Comparison of ENCODE assay signal across 19 cellular contexts in genomic region chr4:143517764-143518163, GRCh38. TPM values are rescaled to one million over a fixed set of nuclear protein-coding genes. Genes with fewer than 3 reads are reported as not detected.
DNase-seq lines count a peak whose midpoint lies in the region; ATAC-seq, FAIRE-seq and TF ChIP-seq lines count a peak whose summit lies in the region.
"Had no signal": no experiment of that assay in that cellular context is flagged by ENCODE, and none has a peak within 500 bp of the region (broad histone marks: within the 10 kb centered on the region; RNA-seq: fewer than 3 reads in every experiment).

No MANE protein-coding gene starts in this region.

- intact Hi-C loops in left ventricle myocardium inferior (cut with micrococcal nuclease), result no loop called here
- intact Hi-C loops in Right ventricle myocardium inferior (cut with DNase I), result no loop called here
- intact Hi-C loops in naive thymus-derived CD4-positive, alpha-beta T cell (cut with micrococcal nuclease), result loop anchor here (2.0 to 10.0 kb wide), 4 partner anchors 13 to 1393 kb away; partner anchors contain the start of gene INPP4B (in 1 of the 2)
- intact Hi-C loops in thyroid gland (cut with DNase I), result no loop called here

- peak; percentile 9 for FAIRE-seq in GM18507 (lab: Jason Lieb, UNC)

- no peak for ATAC-seq in Right ventricle myocardium inferior
- no peak for ATAC-seq in naive thymus-derived CD4-positive, alpha-beta T cell
- ATAC-seq: GM23338, HCT116 had no signal

- no peaks in the 10 kb centered on the region for H3K27me3 Mint-ChIP-seq in activated naive CD8-positive, alpha-beta T cell treated with anti-CD3 and anti-CD28 coated beads for 36 hours
- H3K27me3 Mint-ChIP-seq in naive thymus-derived CD4-positive, alpha-beta T cell, result peaks cover 0 to 6% (median 0%) of the 10 kb centered on the region in 5 donors

- CTCF ChIA-PET in naive thymus-derived CD4-positive, alpha-beta T cell (lab: Charles Lee), result no interaction called here

- no peak for DNase-seq in left ventricle myocardium inferior
- DNase-seq in Right ventricle myocardium inferior (ENCODE audit: missing footprints), result no peak
- DNase-seq in GM18507 (ENCODE audit: extremely low spot score, insufficient read length, low read depth), result no peak
- no peak for DNase-seq in activated naive CD8-positive, alpha-beta T cell treated with anti-CD3 and anti-CD28 coated beads for 36 hours
- no peak for DNase-seq in naive thymus-derived CD4-positive, alpha-beta T cell
- DNase-seq in NCI-H526 (lab: John Stamatoyannopoulos, UW), result no peak
- no peak for DNase-seq in brain microvascular endothelial cell
- no peak for DNase-seq in thyroid gland
- DNase-seq: Caco-2, KG1, NCI-H1048, NCI-H146, NCI-H2081 treated with DMSO at 0.1 percent for 48 hours, NCI-H524, RPMI8226, SJCRH30 had no signal

- H3K4me3 Mint-ChIP-seq in activated naive CD8-positive, alpha-beta T cell treated with anti-CD3 and anti-CD28 coated beads for 36 hours, result no peak overlapping the region
- peak overlapping the region in 6 of 10 donors; percentile 8 to 99 (median 63) for H3K4me3 Mint-ChIP-seq in naive thymus-derived CD4-positive, alpha-beta T cell
- H3K4me3 Mint-ChIP-seq: GM23338 had no signal

- H3K36me3 ChIP-seq in left ventricle myocardium inferior (peaks cover 54% of the 10 kb centered on the region), brain microvascular endothelial cell (replicated peaks) (peaks cover 11% of the 10 kb centered on the region), thyroid gland (peaks cover 20 to 22% of the 10 kb centered on the region in 2 donors)
- peaks cover 0 to 24% (median 0%) of the 10 kb centered on the region in 3 experiments for H3K36me3 ChIP-seq in naive thymus-derived CD4-positive, alpha-beta T cell (ENCODE audit: control insufficient read depth in 2 of 3, insufficient read depth in 3 of 3, low read length in 3 of 3)

- no peak for TF ChIP-seq POLR2A in thyroid gland (IDR thresholded peaks at IDR 0.05)

- H3K27ac ChIP-seq in left ventricle myocardium inferior (replicated peaks), result peak overlapping the region; percentile 6
- no peak overlapping the region for H3K27ac ChIP-seq in naive thymus-derived CD4-positive, alpha-beta T cell (ENCODE audit: low read depth, low read length)
- H3K27ac ChIP-seq in brain microvascular endothelial cell, result no peak overlapping the region
- H3K27ac ChIP-seq in thyroid gland, result no peak overlapping the region
- H3K27ac ChIP-seq: C4-2B, SJCRH30 had no signal

- peak overlapping the region; percentile 16 for H3K27ac Mint-ChIP-seq in activated naive CD8-positive, alpha-beta T cell treated with anti-CD3 and anti-CD28 coated beads for 36 hours
- H3K27ac Mint-ChIP-seq in naive thymus-derived CD4-positive, alpha-beta T cell, result peak overlapping the region in 1 of 9 donors; percentile 48
- H3K27ac Mint-ChIP-seq: GM23338 had no signal

- no peak for TF ChIP-seq CTCF in left ventricle myocardium inferior (IDR thresholded peaks at IDR 0.05; ENCODE audit: borderline replicate concordance)
- no peak for TF ChIP-seq CTCF in brain microvascular endothelial cell (IDR thresholded peaks at IDR 0.05; ENCODE audit: low read depth, low read length, missing control alignments)
- no peak for TF ChIP-seq CTCF in thyroid gland (IDR thresholded peaks at IDR 0.05)

- H3K4me1 Mint-ChIP-seq in activated naive CD8-positive, alpha-beta T cell treated with anti-CD3 and anti-CD28 coated beads for 36 hours, result peaks cover 57% of the 10 kb centered on the region
- peaks cover 43 to 92% (median 71%) of the 10 kb centered on the region in 7 donors for H3K4me1 Mint-ChIP-seq in naive thymus-derived CD4-positive, alpha-beta T cell

- H3K4me3 ChIP-seq in left ventricle myocardium inferior (no peak overlapping the region), brain microvascular endothelial cell (ENCODE audit: low read depth, low read length) (no peak overlapping the region), thyroid gland (replicated peaks in 1 of 3) (no peak overlapping the region)
- no peak overlapping the region for H3K4me3 ChIP-seq in naive thymus-derived CD4-positive, alpha-beta T cell (ENCODE audit: low read length)
- H3K4me3 ChIP-seq: GM23338, SJCRH30 had no signal

- H3K9me3 ChIP-seq in left ventricle myocardium inferior (replicated peaks), result no peaks in the 10 kb centered on the region
- no peaks in the 10 kb centered on the region for H3K9me3 ChIP-seq in naive thymus-derived CD4-positive, alpha-beta T cell (ENCODE audit: control insufficient read depth in 2 of 3, low read length in 3 of 3)
- H3K9me3 ChIP-seq in thyroid gland, result no peaks in the 10 kb centered on the region
- H3K9me3 ChIP-seq: Caco-2, SJCRH30 had no signal

- no peaks in the 10 kb centered on the region for H3K27me3 ChIP-seq in left ventricle myocardium inferior (ENCODE audit: low read depth)
- H3K27me3 ChIP-seq in naive thymus-derived CD4-positive, alpha-beta T cell (ENCODE audit: control insufficient read depth in 2 of 2, insufficient read depth in 2 of 2, low read length in 2 of 2), result no peaks in the 10 kb centered on the region
- H3K27me3 ChIP-seq in brain microvascular endothelial cell (replicated peaks), result no peaks in the 10 kb centered on the region
- H3K27me3 ChIP-seq in thyroid gland, result no peaks in the 10 kb centered on the region
- H3K27me3 ChIP-seq: SJCRH30 had no signal

- WGBS in thyroid gland, 2 donors, result 92 to 95% methylated on average over 2 of the region's 2 CpGs

- H3K36me3 Mint-ChIP-seq in activated naive CD8-positive, alpha-beta T cell treated with anti-CD3 and anti-CD28 coated beads for 36 hours, result peaks cover 44% of the 10 kb centered on the region
- peaks cover 6 to 43% (median 20%) of the 10 kb centered on the region in 5 donors for H3K36me3 Mint-ChIP-seq in naive thymus-derived CD4-positive, alpha-beta T cell

- in situ Hi-C loops in brain microvascular endothelial cell (cut with HindIII; ENCODE audit: low pct_ligation_motif_present, low sequenced_read_pairs), result no loop called here

- H3K9me3 Mint-ChIP-seq in activated naive CD8-positive, alpha-beta T cell treated with anti-CD3 and anti-CD28 coated beads for 36 hours, result no peaks in the 10 kb centered on the region
- H3K9me3 Mint-ChIP-seq in naive thymus-derived CD4-positive, alpha-beta T cell, result peaks cover 0 to 5% (median 0%) of the 10 kb centered on the region in 11 donors
- H3K9me3 Mint-ChIP-seq: GM23338 had no signal

- H3K4me1 ChIP-seq in left ventricle myocardium inferior (peaks cover 94% of the 10 kb centered on the region), thyroid gland (peaks cover 21 to 32% of the 10 kb centered on the region in 2 donors)
- peaks cover 17 to 44% of the 10 kb centered on the region in 2 donors for H3K4me1 ChIP-seq in naive thymus-derived CD4-positive, alpha-beta T cell (ENCODE audit: control insufficient read depth in 2 of 2, insufficient read depth in 2 of 2, low read length in 2 of 2)

- POLR2A ChIA-PET in naive thymus-derived CD4-positive, alpha-beta T cell (lab: Charles Lee), result interaction anchor here (1.0 kb wide), 1 partner anchor 9 kb away, joined by 3 read pairs; no protein-coding TSS in a partner anchor

RNA-seq across cellular contexts. Expression of gene SMARCA5, which starts 4.3 kb away (rescaled TPM):
- 36.0 TPM for total RNA-seq in left ventricle myocardium inferior
- total RNA-seq in Right ventricle myocardium inferior, result 26.7 TPM
- total RNA-seq in activated naive CD8-positive, alpha-beta T cell treated with anti-CD3 and anti-CD28 coated beads for 36 hours, result 10 to 100 TPM; 68.2 to 68.5 TPM
- total RNA-seq in naive thymus-derived CD4-positive, alpha-beta T cell, result 10 to 100 TPM; 48.3 to 58.2 (median 54.4) TPM
- 10 to 100 TPM; 24.2 to 32.9 TPM for polyA plus RNA-seq in naive thymus-derived CD4-positive, alpha-beta T cell
- total RNA-seq in thyroid gland, result 10 to 100 TPM; 46.7 to 89.9 (median 60.4) TPM

Comparison
In these comparisons a context has a peak if more than half of its experiments do, and no peak if none do; other contexts are left out.
1. intact Hi-C loops: an anchor here in naive thymus-derived CD4-positive, alpha-beta T cell (2.0 to 10.0 kb wide); none called in left ventricle myocardium inferior, Right ventricle myocardium inferior and thyroid gland.